16 cellular contexts compared by ENCODE assay signal in genomic region chr6:105626290-105627158, GRCh38.
DNase-seq lines count a peak whose midpoint lies in the region; ATAC-seq and TF ChIP-seq lines count a peak whose summit lies in the region.
"Had no signal": no experiment of that assay in that cellular context is flagged by ENCODE, and none has a peak within 500 bp of the region (broad histone marks: within the 10 kb centered on the region; RNA-seq: fewer than 3 reads in every experiment).

No MANE protein-coding gene starts in this region.

- H3K4me1 ChIP-seq in GM23338 (ENCODE audit: insufficient read depth) (no peaks in the 10 kb centered on the region), PC-9 (replicated peaks; ENCODE audit: insufficient read depth) (no peaks in the 10 kb centered on the region)

- H3K27me3 Mint-ChIP-seq in activated CD4-positive, alpha-beta T cell treated with anti-CD3 and anti-CD28 coated beads, Interleukin-2, amount 10 ng/mL, durations not matched to agents 7 days and 5 days: peaks cover 20% of the 10 kb centered on the region
- no peaks in the 10 kb centered on the region for H3K27me3 Mint-ChIP-seq in T-helper 2 cell treated with Interferon-gamma antibody and Interleukin-4, amounts not matched to agents 5 μg/mL and 100 μg/mL, for 36 hours (ENCODE audit: low read depth)
- no peaks in the 10 kb centered on the region for H3K27me3 Mint-ChIP-seq in GM23338 (ENCODE audit: insufficient read depth, low read depth, poor library complexity)
- H3K27me3 Mint-ChIP-seq in effector memory CD8-positive, alpha-beta T cell: peaks cover 0 to 8% of the 10 kb centered on the region in 2 donors

- peak overlapping the region; percentile 43 for H3K27ac Mint-ChIP-seq in activated CD4-positive, alpha-beta T cell treated with anti-CD3 and anti-CD28 coated beads, Interleukin-2, amount 10 ng/mL, durations not matched to agents 7 days and 5 days
- peak overlapping the region; percentile 68 for H3K27ac Mint-ChIP-seq in T-helper 2 cell treated with Interferon-gamma antibody and Interleukin-4, amounts not matched to agents 5 μg/mL and 100 μg/mL, for 36 hours
- no peak overlapping the region for H3K27ac Mint-ChIP-seq in GM23338
- no peak overlapping the region for H3K27ac Mint-ChIP-seq in effector memory CD8-positive, alpha-beta T cell

- H3K27ac ChIP-seq in caudate nucleus (ENCODE audit: low read depth, low read length) (peak overlapping the region; percentile 65), GM23338 (ENCODE audit: low read depth) (no peak overlapping the region), PC-9 (no peak overlapping the region)
- H3K27ac ChIP-seq: BLaER1 treated with 17β-estradiol and CSF1 and Interleukin-3, amounts not matched to agents 10 nM and 100 nM had no signal

- H3K9me2 ChIP-seq in GM23338 (ENCODE audit: insufficient read depth): peaks cover 19% of the 10 kb centered on the region
- H3K9me2 ChIP-seq in PC-9 (ENCODE audit: insufficient read depth): no peaks in the 10 kb centered on the region

- TF ChIP-seq CTCF in GM23338 (conservative IDR thresholded peaks at IDR 0.05; ENCODE audit: low read depth in 2 of 2) (no peak), PC-9 (conservative IDR thresholded peaks at IDR 0.05) (no peak)

- H3K36me3 ChIP-seq in GM23338 (ENCODE audit: insufficient read depth) (no peaks in the 10 kb centered on the region), PC-9 (ENCODE audit: low read depth) (no peaks in the 10 kb centered on the region)
- H3K36me3 ChIP-seq: BLaER1 treated with 17β-estradiol and CSF1 and Interleukin-3, amounts not matched to agents 10 nM and 100 nM had no signal

- CTCF ChIA-PET in activated CD4-positive, alpha-beta T cell treated with anti-CD3 and anti-CD28 coated beads, Interleukin-2, amount 10 ng/mL, durations not matched to agents 7 days and 5 days (lab: Charles Lee): interaction anchor here (1.0 to 1.1 kb wide), 2 partner anchors 15 to 25 kb away, joined by 3 to 4 read pairs; no protein-coding TSS in a partner anchor
- CTCF ChIA-PET in PC-9 (lab: Charles Lee): no interaction called here

- DNase-seq in activated CD4-positive, alpha-beta T cell treated with anti-CD3 and anti-CD28 coated beads, Interleukin-2, amount 10 ng/mL, durations not matched to agents 7 days and 5 days: no peak
- no peak for DNase-seq in activated CD4-positive, alpha-beta T cell treated with anti-CD3 and anti-CD28 coated beads for 48 hours
- no peak for DNase-seq in T-helper 2 cell treated with Interferon-gamma antibody and Interleukin-4, amounts not matched to agents 5 μg/mL and 100 μg/mL, for 36 hours (ENCODE audit: low spot score)
- DNase-seq in caudate nucleus (lab: John Stamatoyannopoulos, UW) (peak in 1 of 61 donors; percentile 33), GM23338 (ENCODE audit: low spot score) (no peak), PC-9 (no peak)
- no peak for DNase-seq in effector memory CD8-positive, alpha-beta T cell
- DNase-seq: COR-L47, DMS153, EL, KG1, NCI-H1105, NCI-H187, NCI-H69 had no signal

- BruUV-seq in PC-9 (replicated peaks; lab: Mats Ljungman, UMichigan): no TSS peak

- H3K79me2 ChIP-seq in GM23338 (replicated peaks; ENCODE audit: insufficient read depth) (no peaks in the 10 kb centered on the region), PC-9 (ENCODE audit: low read depth) (no peaks in the 10 kb centered on the region)

- H4K20me1 ChIP-seq in GM23338 (replicated peaks; ENCODE audit: insufficient read depth): no peaks in the 10 kb centered on the region
- H4K20me1 ChIP-seq in PC-9 (ENCODE audit: insufficient read depth): no peaks in the 10 kb centered on the region
- H4K20me1 ChIP-seq: BLaER1 treated with 17β-estradiol and CSF1 and Interleukin-3, amounts not matched to agents 10 nM and 100 nM had no signal

- peaks cover 22% of the 10 kb centered on the region for H3K4me1 Mint-ChIP-seq in activated CD4-positive, alpha-beta T cell treated with anti-CD3 and anti-CD28 coated beads, Interleukin-2, amount 10 ng/mL, durations not matched to agents 7 days and 5 days
- H3K4me1 Mint-ChIP-seq in T-helper 2 cell treated with Interferon-gamma antibody and Interleukin-4, amounts not matched to agents 5 μg/mL and 100 μg/mL, for 36 hours (ENCODE audit: low read depth): peaks cover 39% of the 10 kb centered on the region
- no peaks in the 10 kb centered on the region for H3K4me1 Mint-ChIP-seq in GM23338
- H3K4me1 Mint-ChIP-seq in effector memory CD8-positive, alpha-beta T cell (ENCODE audit: low read depth in 2 of 2): peaks cover 10 to 12% of the 10 kb centered on the region in 2 donors

- H3K36me3 Mint-ChIP-seq in activated CD4-positive, alpha-beta T cell treated with anti-CD3 and anti-CD28 coated beads, Interleukin-2, amount 10 ng/mL, durations not matched to agents 7 days and 5 days (ENCODE audit: low read depth): peaks cover 14% of the 10 kb centered on the region
- H3K36me3 Mint-ChIP-seq in T-helper 2 cell treated with Interferon-gamma antibody and Interleukin-4, amounts not matched to agents 5 μg/mL and 100 μg/mL, for 36 hours (ENCODE audit: low read depth): peaks cover 19% of the 10 kb centered on the region
- no peaks in the 10 kb centered on the region for H3K36me3 Mint-ChIP-seq in GM23338 (ENCODE audit: low read depth)
- no peaks in the 10 kb centered on the region for H3K36me3 Mint-ChIP-seq in effector memory CD8-positive, alpha-beta T cell (ENCODE audit: insufficient read depth)

- intact Hi-C loops in PC-9 (cut with micrococcal nuclease; ENCODE audit: unreplicated experiment): no loop called here

- no peak overlapping the region; the same call in 1 of the 2 replicates for H2AFZ ChIP-seq in GM23338
- no peak overlapping the region for H2AFZ ChIP-seq in PC-9

- H3K4me3 ChIP-seq in GM23338 (no peak overlapping the region), PC-9 (no peak overlapping the region)
- H3K4me3 ChIP-seq: BLaER1 treated with 17β-estradiol and CSF1 and Interleukin-3, amounts not matched to agents 10 nM and 100 nM had no signal

- H3K27me3 ChIP-seq in GM23338 (ENCODE audit: insufficient read depth) (no peaks in the 10 kb centered on the region), PC-9 (ENCODE audit: insufficient read depth, low read depth) (no peaks in the 10 kb centered on the region)
- H3K27me3 ChIP-seq: BLaER1 treated with 17β-estradiol and CSF1 and Interleukin-3, amounts not matched to agents 10 nM and 100 nM had no signal

- H3F3A ChIP-seq in GM23338 (replicated peaks; ENCODE audit: low read depth) (no peaks in the 10 kb centered on the region), PC-9 (ENCODE audit: insufficient read depth, low read depth) (no peaks in the 10 kb centered on the region)

- no peak overlapping the region for H3K4me3 Mint-ChIP-seq in activated CD4-positive, alpha-beta T cell treated with anti-CD3 and anti-CD28 coated beads, Interleukin-2, amount 10 ng/mL, durations not matched to agents 7 days and 5 days
- peak overlapping the region; percentile 14 for H3K4me3 Mint-ChIP-seq in T-helper 2 cell treated with Interferon-gamma antibody and Interleukin-4, amounts not matched to agents 5 μg/mL and 100 μg/mL, for 36 hours
- H3K4me3 Mint-ChIP-seq in GM23338: no peak overlapping the region
- H3K4me3 Mint-ChIP-seq in effector memory CD8-positive, alpha-beta T cell: no peak overlapping the region

- POLR2A ChIA-PET in activated CD4-positive, alpha-beta T cell treated with anti-CD3 and anti-CD28 coated beads, Interleukin-2, amount 10 ng/mL, durations not matched to agents 7 days and 5 days (lab: Charles Lee): no interaction called here
- POLR2A ChIA-PET in PC-9 (lab: Charles Lee; ENCODE audit: unreplicated experiment): interaction anchor here (0.6 kb wide), 1 partner anchor 53 kb away, joined by 3 read pairs; no protein-coding TSS in a partner anchor

- H3K9me3 Mint-ChIP-seq in activated CD4-positive, alpha-beta T cell treated with anti-CD3 and anti-CD28 coated beads, Interleukin-2, amount 10 ng/mL, durations not matched to agents 7 days and 5 days: peaks cover 27% of the 10 kb centered on the region
- peaks cover 48% of the 10 kb centered on the region for H3K9me3 Mint-ChIP-seq in T-helper 2 cell treated with Interferon-gamma antibody and Interleukin-4, amounts not matched to agents 5 μg/mL and 100 μg/mL, for 36 hours
- no peaks in the 10 kb centered on the region for H3K9me3 Mint-ChIP-seq in GM23338
- peaks cover 3 to 8% of the 10 kb centered on the region in 2 donors for H3K9me3 Mint-ChIP-seq in effector memory CD8-positive, alpha-beta T cell

- ATAC-seq in GM18868 (IDR thresholded peaks at IDR 0.05; ENCODE audit: unreplicated experiment): peak; percentile 59
- ATAC-seq in GM23338: no peak
- no peak for ATAC-seq in effector memory CD8-positive, alpha-beta T cell (replicated peaks)

- no peaks in the 10 kb centered on the region for H3K9me3 ChIP-seq in PC-9 (ENCODE audit: insufficient read depth, low read depth)

- H3K4me2 ChIP-seq in GM23338 (no peak overlapping the region), PC-9 (no peak overlapping the region)
- H3K4me2 ChIP-seq: BLaER1 treated with 17β-estradiol and CSF1 and Interleukin-3, amounts not matched to agents 10 nM and 100 nM had no signal

TF ChIP-seq in GM23338, 12 proteins besides CTCF, POLR2A, EP300 and RAD21 (continues in another document):
- TF ChIP-seq ZNF114 (CRISPR knock-in tag; IDR thresholded peaks at IDR 0.05) (no peak), JUNB (IDR thresholded peaks at IDR 0.05; ENCODE audit: unreplicated experiment) (no peak), ETS1 (IDR thresholded peaks at IDR 0.05) (no peak), POLR2AphosphoS5 (IDR thresholded peaks at IDR 0.05; ENCODE audit: low read depth) (no peak), CREB1 (CRISPR knock-in tag; IDR thresholded peaks at IDR 0.05; ENCODE audit: low read depth) (no peak), EZH2phosphoT487 (IDR thresholded peaks at IDR 0.05; ENCODE audit: unreplicated experiment) (no peak), NANOG (IDR thresholded peaks at IDR 0.05; ENCODE audit: borderline replicate concordance) (no peak), STAT1 (IDR thresholded peaks at IDR 0.05; ENCODE audit: unreplicated experiment) (no peak), EZH2 (IDR thresholded peaks at IDR 0.05; ENCODE audit: low read depth, unreplicated experiment) (no peak), ZNF331 (CRISPR knock-in tag; IDR thresholded peaks at IDR 0.05; ENCODE audit: low read depth) (no peak)

Comparison
In these comparisons a context has a peak if more than half of its experiments do, and no peak if none do; other contexts are left out.
1. H3K27ac Mint-ChIP-seq: peak in activated CD4-positive, alpha-beta T cell treated with anti-CD3 and anti-CD28 coated beads, Interleukin-2, amount 10 ng/mL, durations not matched to agents 7 days and 5 days (single experiment) and T-helper 2 cell treated with Interferon-gamma antibody and Interleukin-4, amounts not matched to agents 5 μg/mL and 100 μg/mL, for 36 hours (single experiment); none in GM23338 (single experiment) and effector memory CD8-positive, alpha-beta T cell (0 of 2).